Comparison of ENCODE assay signal across 8 cellular contexts in genomic region chr18:39206398-39207103, GRCh38.
DNase-seq lines count a peak whose midpoint lies in the region; TF ChIP-seq lines count a peak whose summit lies in the region.
"Not testable (repeated sequence)": the region's sequence is repeated elsewhere in the genome, so short reads cannot be mapped to it uniquely, and the experiment has no call there.

No MANE protein-coding gene starts in this region.

- H3K27me3 Mint-ChIP-seq in HFFc6 (ENCODE audit: insufficient read depth); chondrocyte (ENCODE audit: low read depth); endothelial cell (ENCODE audit: unreplicated experiment); glutamatergic neuron (ENCODE audit: unreplicated experiment); nephron progenitor cell (ENCODE audit: low read depth, poor library complexity); type B pancreatic cell: not testable (repeated sequence)

- H3K36me3 ChIP-seq in PC-9 (ENCODE audit: low read depth) = not testable (repeated sequence)

- H3K27ac ChIP-seq in C4-2B, PC-9: not testable (repeated sequence)

- H3K4me3 ChIP-seq in PC-9 = not testable (repeated sequence)

- H3K4me1 Mint-ChIP-seq in HFFc6 (ENCODE audit: low read depth); chondrocyte (ENCODE audit: low read depth); endothelial cell (ENCODE audit: unreplicated experiment); glutamatergic neuron (ENCODE audit: low read depth, unreplicated experiment); nephron progenitor cell; type B pancreatic cell (ENCODE audit: unreplicated experiment): not testable (repeated sequence)

- H2AFZ ChIP-seq in PC-9 = not testable (repeated sequence)

- not testable (repeated sequence) for H3K9me2 ChIP-seq in PC-9 (ENCODE audit: insufficient read depth)

- intact Hi-C loops in PC-9 (cut with micrococcal nuclease; ENCODE audit: unreplicated experiment) = not testable (repeated sequence)

- CTCF ChIA-PET in PC-9 (lab: Charles Lee) = not testable (repeated sequence)

- not testable (repeated sequence) for H3K4me2 ChIP-seq in PC-9

- BruUV-seq in PC-9 (replicated peaks; lab: Mats Ljungman, UMichigan) = not testable (repeated sequence)

- DNase-seq in HFFc6; PC-9; chondrocyte (ENCODE audit: low spot score); endothelial cell (ENCODE audit: low spot score); glutamatergic neuron; nephron progenitor cell; type B pancreatic cell (ENCODE audit: extremely low spot score, unreplicated experiment): not testable (repeated sequence)

- H4K20me1 ChIP-seq in PC-9 (ENCODE audit: insufficient read depth) = not testable (repeated sequence)

- not testable (repeated sequence) for H3K9me3 ChIP-seq in PC-9 (ENCODE audit: insufficient read depth, low read depth)

- not testable (repeated sequence) for H3K79me2 ChIP-seq in PC-9 (ENCODE audit: low read depth)

- H3K27ac Mint-ChIP-seq in HFFc6; chondrocyte (ENCODE audit: unreplicated experiment); endothelial cell (ENCODE audit: unreplicated experiment); glutamatergic neuron (ENCODE audit: unreplicated experiment); nephron progenitor cell; type B pancreatic cell: not testable (repeated sequence)

- H3K36me3 Mint-ChIP-seq in HFFc6 (ENCODE audit: low read depth); chondrocyte (ENCODE audit: low read depth); endothelial cell (ENCODE audit: low read depth, unreplicated experiment); glutamatergic neuron (ENCODE audit: unreplicated experiment); nephron progenitor cell (ENCODE audit: low read depth); type B pancreatic cell: not testable (repeated sequence)

- H3K4me3 Mint-ChIP-seq in HFFc6; chondrocyte (ENCODE audit: unreplicated experiment); endothelial cell (ENCODE audit: unreplicated experiment); glutamatergic neuron (ENCODE audit: unreplicated experiment); nephron progenitor cell; type B pancreatic cell: not testable (repeated sequence)

- not testable (repeated sequence) for H3F3A ChIP-seq in PC-9 (ENCODE audit: insufficient read depth, low read depth)

- POLR2A ChIA-PET in PC-9 (lab: Charles Lee; ENCODE audit: unreplicated experiment) = not testable (repeated sequence)

- peaks cover 23% of the 10 kb centered on the region; the same call in 1 of the 2 replicates for H3K9me3 Mint-ChIP-seq in HFFc6
- H3K9me3 Mint-ChIP-seq in chondrocyte (ENCODE audit: low read depth); endothelial cell (ENCODE audit: unreplicated experiment); glutamatergic neuron (ENCODE audit: unreplicated experiment); nephron progenitor cell; type B pancreatic cell: not testable (repeated sequence)

- H3K4me1 ChIP-seq in PC-9 (replicated peaks; ENCODE audit: insufficient read depth) = not testable (repeated sequence)

- TF ChIP-seq CTCF in C4-2B (conservative IDR thresholded peaks at IDR 0.05) = peak; percentile 14
- TF ChIP-seq CTCF in HFFc6 (IDR thresholded peaks at IDR 0.05) = peak; percentile 44
- TF ChIP-seq CTCF in PC-9 (conservative IDR thresholded peaks at IDR 0.05) = peak; percentile 26; the same call in 1 of the 2 replicates
- peak; percentile 45 for TF ChIP-seq CTCF in chondrocyte (IDR thresholded peaks at IDR 0.05)
- peak; percentile 44 for TF ChIP-seq CTCF in endothelial cell (IDR thresholded peaks at IDR 0.05; ENCODE audit: unreplicated experiment)
- peak; percentile 40 for TF ChIP-seq CTCF in glutamatergic neuron (IDR thresholded peaks at IDR 0.05; ENCODE audit: partially characterized antibody, unreplicated experiment)
- peak; percentile 8 for TF ChIP-seq CTCF in nephron progenitor cell (IDR thresholded peaks at IDR 0.05)
- TF ChIP-seq CTCF in type B pancreatic cell (conservative IDR thresholded peaks at IDR 0.05) = peak; percentile 63

- not testable (repeated sequence) for H3K27me3 ChIP-seq in PC-9 (ENCODE audit: insufficient read depth, low read depth)

Comparison
In these comparisons a context has a peak if more than half of its experiments do, and no peak if none do; other contexts are left out.
1. CTCF ChIP-seq: peak in every context shown above with its lines; median percentile 63 in type B pancreatic cell; 45 in chondrocyte; 44 in HFFc6; 44 in endothelial cell; 40 in glutamatergic neuron; 26 in PC-9; 14 in C4-2B; 8 in nephron progenitor cell.